ENCODE assay signal across 36 cellular contexts in genomic region chr22:32199341-32199740, GRCh38. TPM values are rescaled to one million over a fixed set of nuclear protein-coding genes. Genes with fewer than 3 reads are reported as not detected.
"Had no signal": no experiment of that assay in that cellular context is flagged by ENCODE, and none has a peak within 500 bp of the region (broad histone marks: within the 10 kb centered on the region; RNA-seq: fewer than 3 reads in every experiment).

No MANE protein-coding gene starts in this region.

- H3K27ac ChIP-seq: colonic mucosa, epithelial cell of prostate, esophagus squamous epithelium, heart right ventricle, pancreas, stomach, thyroid gland had no signal

- FAIRE-seq: islet of Langerhans, pancreas had no signal

- H3K27me3 ChIP-seq: thyroid gland had no signal

- ATAC-seq: heart right ventricle; naive thymus-derived CD8-positive, alpha-beta T cell; sciatic nerve had no signal

- H3K27ac Mint-ChIP-seq: dendritic cell treated with granulocyte-macrophage colony-stimulating factor and Interleukin-4, amounts not matched to agents 40 ng/mL and 50 ng/mL, for 4 days; endodermal cell; nephron progenitor cell; progenitor cell of endocrine pancreas had no signal

- H3K4me3 Mint-ChIP-seq: central memory CD8-positive, alpha-beta T cell; dendritic cell treated with granulocyte-macrophage colony-stimulating factor and Interleukin-4, amounts not matched to agents 40 ng/mL and 50 ng/mL, for 4 days; endodermal cell; naive thymus-derived CD8-positive, alpha-beta T cell; nephron progenitor cell had no signal

- H3K4me2 ChIP-seq: smooth muscle cell had no signal

- H3K36me3 Mint-ChIP-seq: naive thymus-derived CD8-positive, alpha-beta T cell had no signal

- H3K36me3 ChIP-seq: colonic mucosa, esophagus squamous epithelium, heart right ventricle, pancreas, stomach, thyroid gland had no signal

- H3K9me3 Mint-ChIP-seq: central memory CD8-positive, alpha-beta T cell; dendritic cell treated with granulocyte-macrophage colony-stimulating factor and Interleukin-4, amounts not matched to agents 40 ng/mL and 50 ng/mL, for 4 days; endodermal cell; nephron progenitor cell had no signal

- DNase-seq: colonic mucosa; effector CD8-positive, alpha-beta T cell; endodermal cell; esophagus squamous epithelium; foreskin melanocyte; glutamatergic neuron; heart right ventricle; hippocampal formation; mesenchymal stem cell; midbrain; naive thymus-derived CD8-positive, alpha-beta T cell; nephron progenitor cell; nucleus accumbens; stimulated activated CD4-positive, alpha-beta T cell treated with anti-CD3 and anti-CD28 coated beads, Interleukin-12 subunit alpha, Interleukin-12 subunit beta, amount 100 ng/mL, for 4 hours; stimulated activated CD4-positive, alpha-beta T cell treated with anti-CD3 and anti-CD28 coated beads, Interleukin-1b, Interleukin-23, amount 100 ng/mL, for 48 hours; stimulated activated CD4-positive, alpha-beta T cell treated with anti-CD3 and anti-CD28 coated beads, Interleukin-4, amount 100 ng/mL, for 1 hour; stimulated activated CD8-positive, alpha-beta memory T cell treated with anti-CD3 and anti-CD28 coated beads, Interleukin-4, amount 100 ng/mL, for 48 hours; stimulated activated naive CD4-positive, alpha-beta T cell treated with Interleukin-2 at 50 U/mL for 16 hours; stomach; thyroid gland; trophoblast cell had no signal

- H3K4me3 ChIP-seq: colonic mucosa, esophagus squamous epithelium, heart right ventricle, pancreas, smooth muscle cell, stomach, thyroid gland had no signal

- H3K9me3 ChIP-seq: colonic mucosa, esophagus squamous epithelium, heart right ventricle, pancreas, stomach, thyroid gland had no signal

- H3K4me1 ChIP-seq: pancreas had no signal

RNA-seq across cellular contexts. Expression of gene RFPL2, which starts 5.5 kb away (rescaled TPM):
- total RNA-seq: chondrocyte, colonic mucosa, esophagus squamous epithelium, heart right ventricle, lung microvascular endothelial cell, myocyte, sciatic nerve, smooth muscle cell, stomach, thyroid gland, ureter had no signal

RNA-seq across cellular contexts. Expression of gene C22orf42, which starts 40.2 kb away (rescaled TPM):
- total RNA-seq: chondrocyte; colonic mucosa; esophagus squamous epithelium; heart right ventricle; liver; lung microvascular endothelial cell; myocyte; naive thymus-derived CD8-positive, alpha-beta T cell; sciatic nerve; smooth muscle cell; stomach; subcutaneous adipose tissue; temporal lobe; thyroid gland; ureter had no signal

RNA-seq across cellular contexts. Expression of gene SLC5A4, which starts 55.8 kb away (rescaled TPM):
- total RNA-seq: chondrocyte; colonic mucosa; endodermal cell; myocyte; naive thymus-derived CD8-positive, alpha-beta T cell; progenitor cell of endocrine pancreas; smooth muscle cell had no signal
